ENCODE assay signal across 17 cellular contexts in genomic region chrX:154363706-154364439, GRCh38. TPM values are rescaled to one million over a fixed set of nuclear protein-coding genes. Genes with fewer than 3 reads are reported as not detected.
DNase-seq lines count a peak whose midpoint lies in the region; ATAC-seq and TF ChIP-seq lines count a peak whose summit lies in the region.
"Had no signal": no experiment of that assay in that cellular context is flagged by ENCODE, and none has a peak within 500 bp of the region (broad histone marks: within the 10 kb centered on the region; RNA-seq: fewer than 3 reads in every experiment).

No MANE protein-coding gene starts in this region.

- TF ChIP-seq POLR2A in transverse colon (IDR thresholded peaks at IDR 0.05) = no peak

- H3K27ac Mint-ChIP-seq in activated CD8-positive, alpha-beta T cell treated with anti-CD3 and anti-CD28 coated beads, Interleukin-2, amount 10 ng/mL, durations not matched to agents 7 days and 5 days = peak overlapping the region; percentile 52
- no peak overlapping the region for H3K27ac Mint-ChIP-seq in activated CD8-positive, alpha-beta T cell treated with anti-CD3 and anti-CD28 coated beads for 36 hours
- H3K27ac Mint-ChIP-seq in central memory CD8-positive, alpha-beta T cell (ENCODE audit: low read depth) = peak overlapping the region; percentile 38
- H3K27ac Mint-ChIP-seq in neural crest cell (ENCODE audit: unreplicated experiment) = no peak overlapping the region
- H3K27ac Mint-ChIP-seq: HFFc6 had no signal

- peaks cover 30% of the 10 kb centered on the region for H3K4me1 Mint-ChIP-seq in activated CD8-positive, alpha-beta T cell treated with anti-CD3 and anti-CD28 coated beads, Interleukin-2, amount 10 ng/mL, durations not matched to agents 7 days and 5 days (ENCODE audit: low read depth)
- peaks cover 13% of the 10 kb centered on the region for H3K4me1 Mint-ChIP-seq in activated CD8-positive, alpha-beta T cell treated with anti-CD3 and anti-CD28 coated beads for 36 hours (ENCODE audit: low read depth)
- peaks cover 8% of the 10 kb centered on the region for H3K4me1 Mint-ChIP-seq in central memory CD8-positive, alpha-beta T cell
- H3K4me1 Mint-ChIP-seq in neural crest cell = no peaks in the 10 kb centered on the region

- intact Hi-C loops in activated CD8-positive, alpha-beta T cell treated with anti-CD3 and anti-CD28 coated beads for 36 hours (cut with micrococcal nuclease) = no loop called here
- intact Hi-C loops in transverse colon (cut with DNase I; ENCODE audit: low total_unique reads) = no loop called here

- H3K27ac ChIP-seq in transverse colon = peak overlapping the region in 3 of 4 donors; percentile 95 to 99 (median 96)

- H3K27me3 Mint-ChIP-seq in activated CD8-positive, alpha-beta T cell treated with anti-CD3 and anti-CD28 coated beads, Interleukin-2, amount 10 ng/mL, durations not matched to agents 7 days and 5 days (ENCODE audit: low read depth) = no peaks in the 10 kb centered on the region
- H3K27me3 Mint-ChIP-seq in activated CD8-positive, alpha-beta T cell treated with anti-CD3 and anti-CD28 coated beads for 36 hours = no peaks in the 10 kb centered on the region
- no peaks in the 10 kb centered on the region for H3K27me3 Mint-ChIP-seq in central memory CD8-positive, alpha-beta T cell
- peaks cover 5% of the 10 kb centered on the region for H3K27me3 Mint-ChIP-seq in neural crest cell (ENCODE audit: low read depth)

- ATAC-seq in activated CD8-positive, alpha-beta T cell treated with anti-CD3 and anti-CD28 coated beads, Interleukin-2, amount 10 ng/mL, durations not matched to agents 7 days and 5 days = no peak
- ATAC-seq in activated CD8-positive, alpha-beta T cell treated with anti-CD3 and anti-CD28 coated beads for 36 hours = no peak
- ATAC-seq in central memory CD8-positive, alpha-beta T cell (replicated peaks; ENCODE audit: extremely low read depth, poor library complexity, severe bottlenecking) = no peak
- no peak for ATAC-seq in HG03469 (IDR thresholded peaks at IDR 0.05; ENCODE audit: unreplicated experiment)

- no peak for TF ChIP-seq CTCF in activated CD8-positive, alpha-beta T cell treated with anti-CD3 and anti-CD28 coated beads for 36 hours (IDR thresholded peaks at IDR 0.05)
- TF ChIP-seq CTCF in neural crest cell (conservative IDR thresholded peaks at IDR 0.05) (no peak), transverse colon (IDR thresholded peaks at IDR 0.05) (no peak)

- 52 to 83% methylated on average over 3 to 19 of the region's 20 CpGs for whole genome bisulfite sequencing in transverse colon (ENCODE audit: low coverage in 1 of 2), 2 donors

- H3K4me1 ChIP-seq in transverse colon = peaks cover 0 to 23% (median under 1%) of the 10 kb centered on the region in 4 donors

- no peaks in the 10 kb centered on the region for H3K36me3 ChIP-seq in transverse colon

- H3K9me3 Mint-ChIP-seq in activated CD8-positive, alpha-beta T cell treated with anti-CD3 and anti-CD28 coated beads, Interleukin-2, amount 10 ng/mL, durations not matched to agents 7 days and 5 days (ENCODE audit: insufficient read depth) = no peaks in the 10 kb centered on the region
- no peaks in the 10 kb centered on the region for H3K9me3 Mint-ChIP-seq in activated CD8-positive, alpha-beta T cell treated with anti-CD3 and anti-CD28 coated beads for 36 hours
- no peaks in the 10 kb centered on the region for H3K9me3 Mint-ChIP-seq in central memory CD8-positive, alpha-beta T cell
- no peaks in the 10 kb centered on the region for H3K9me3 Mint-ChIP-seq in neural crest cell
- H3K9me3 Mint-ChIP-seq: HFFc6 had no signal

- H3K27me3 ChIP-seq in transverse colon = no peaks in the 10 kb centered on the region

- H3K4me3 Mint-ChIP-seq in activated CD8-positive, alpha-beta T cell treated with anti-CD3 and anti-CD28 coated beads, Interleukin-2, amount 10 ng/mL, durations not matched to agents 7 days and 5 days = no peak overlapping the region
- no peak overlapping the region for H3K4me3 Mint-ChIP-seq in activated CD8-positive, alpha-beta T cell treated with anti-CD3 and anti-CD28 coated beads for 36 hours
- H3K4me3 Mint-ChIP-seq in central memory CD8-positive, alpha-beta T cell = peak overlapping the region; percentile 34
- H3K4me3 Mint-ChIP-seq in neural crest cell = peak overlapping the region; percentile 77
- H3K4me3 Mint-ChIP-seq: HFFc6 had no signal

- POLR2A ChIA-PET in activated CD8-positive, alpha-beta T cell treated with anti-CD3 and anti-CD28 coated beads, Interleukin-2, amount 10 ng/mL, durations not matched to agents 7 days and 5 days (lab: Charles Lee) = no interaction called here
- POLR2A ChIA-PET in activated CD8-positive, alpha-beta T cell treated with anti-CD3 and anti-CD28 coated beads for 36 hours (lab: Charles Lee) = interaction anchor here (1.2 to 1.9 kb wide), 2 partner anchors 10 to 15 kb away, joined by 3 to 6 read pairs; partner anchors contain the start of gene FLNA

- no peak overlapping the region for H3K4me3 ChIP-seq in transverse colon

- DNase-seq in activated CD8-positive, alpha-beta T cell treated with anti-CD3 and anti-CD28 coated beads, Interleukin-2, amount 10 ng/mL, durations not matched to agents 7 days and 5 days = no peak
- no peak for DNase-seq in activated CD8-positive, alpha-beta T cell treated with anti-CD3 and anti-CD28 coated beads for 36 hours
- DNase-seq in central memory CD8-positive, alpha-beta T cell (ENCODE audit: low spot score in 2 of 2) = no peak
- DNase-seq in neural crest cell (ENCODE audit: low read depth, low spot score) (no peak), transverse colon (no peak), NCI-H69 (lab: John Stamatoyannopoulos, UW) (no peak), OCI-M1 (lab: John Stamatoyannopoulos, UW) (no peak)
- DNase-seq: 8988T, C1 segment of cervical spinal cord, COR-L47, GOT3, HFFc6, KG1, NCI-H1048, NCI-H2227 treated with DMSO at 0.1 percent for 48 hours, NCI-H524 treated with DMSO at 0.1 percent for 48 hours had no signal

- no peaks in the 10 kb centered on the region for H3K9me3 ChIP-seq in transverse colon

- H3K36me3 Mint-ChIP-seq in activated CD8-positive, alpha-beta T cell treated with anti-CD3 and anti-CD28 coated beads, Interleukin-2, amount 10 ng/mL, durations not matched to agents 7 days and 5 days (ENCODE audit: low read depth) = peaks cover 41% of the 10 kb centered on the region
- peaks cover 42% of the 10 kb centered on the region for H3K36me3 Mint-ChIP-seq in activated CD8-positive, alpha-beta T cell treated with anti-CD3 and anti-CD28 coated beads for 36 hours (ENCODE audit: low read depth)
- peaks cover 88% of the 10 kb centered on the region for H3K36me3 Mint-ChIP-seq in central memory CD8-positive, alpha-beta T cell (ENCODE audit: insufficient read depth)
- peaks cover 5% of the 10 kb centered on the region for H3K36me3 Mint-ChIP-seq in neural crest cell (ENCODE audit: low read depth)

- no peak for TF ChIP-seq EP300 in transverse colon (IDR thresholded peaks at IDR 0.05; ENCODE audit: low read depth)

- in situ Hi-C loops in transverse colon (cut with MboI; ENCODE audit: low pct_ligation_motif_present in 1 of 4, low pct_unique_long_range_greater_than_20kb in 1 of 4, low sequenced_read_pairs in 3 of 4) = no loop called here

- CTCF ChIA-PET in activated CD8-positive, alpha-beta T cell treated with anti-CD3 and anti-CD28 coated beads, Interleukin-2, amount 10 ng/mL, durations not matched to agents 7 days and 5 days (lab: Charles Lee) = interaction anchor here (1.2 kb wide), 1 partner anchor 9 kb away, joined by 3 read pairs; no protein-coding TSS in a partner anchor
- CTCF ChIA-PET in activated CD8-positive, alpha-beta T cell treated with anti-CD3 and anti-CD28 coated beads for 36 hours (lab: Charles Lee) = no interaction called here

RNA-seq across cellular contexts. Expression of gene FLNA, which starts 10.6 kb away (rescaled TPM):
- total RNA-seq in activated CD8-positive, alpha-beta T cell treated with anti-CD3 and anti-CD28 coated beads, Interleukin-2, amount 10 ng/mL, durations not matched to agents 7 days and 5 days = 1,000 to 10,000 TPM; 1,371 to 1,454 TPM
- 1,000 to 10,000 TPM; 1,057 to 1,091 TPM for total RNA-seq in activated CD8-positive, alpha-beta T cell treated with anti-CD3 and anti-CD28 coated beads for 36 hours
- total RNA-seq in neural crest cell (786 and 809 TPM in 2 replicates), transverse colon (1,000 to 10,000 TPM in 2 of 4 donors, 100 to 1,000 TPM in 2; 632 to 3,163 (median 1,262) TPM)

RNA-seq across cellular contexts. Expression of gene EMD, which starts 15.2 kb away (rescaled TPM):
- total RNA-seq in activated CD8-positive, alpha-beta T cell treated with anti-CD3 and anti-CD28 coated beads, Interleukin-2, amount 10 ng/mL, durations not matched to agents 7 days and 5 days = 10 to 100 TPM; 65.9 to 66.0 TPM
- total RNA-seq in activated CD8-positive, alpha-beta T cell treated with anti-CD3 and anti-CD28 coated beads for 36 hours = 10 to 100 TPM; 92.4 to 96.6 TPM
- total RNA-seq in neural crest cell = 54.3 and 56.8 TPM in 2 replicates
- total RNA-seq in transverse colon = 10 to 100 TPM; 27.3 to 89.8 (median 55.5) TPM

RNA-seq across cellular contexts. Expression of gene RPL10, which starts 34.3 kb away (rescaled TPM):
- total RNA-seq in activated CD8-positive, alpha-beta T cell treated with anti-CD3 and anti-CD28 coated beads, Interleukin-2, amount 10 ng/mL, durations not matched to agents 7 days and 5 days = 1,000 to 10,000 TPM; 2,758 to 2,862 TPM
- 1,000 to 10,000 TPM; 3,574 to 3,675 TPM for total RNA-seq in activated CD8-positive, alpha-beta T cell treated with anti-CD3 and anti-CD28 coated beads for 36 hours
- total RNA-seq in neural crest cell (2,853 and 2,857 TPM in 2 replicates), transverse colon (1,000 to 10,000 TPM; 1,352 to 4,861 (median 3,415) TPM)

RNA-seq across cellular contexts. Expression of gene DNASE1L1, which starts 45.2 kb away (rescaled TPM):
- 10 to 100 TPM; 22.5 to 26.5 TPM for total RNA-seq in activated CD8-positive, alpha-beta T cell treated with anti-CD3 and anti-CD28 coated beads, Interleukin-2, amount 10 ng/mL, durations not matched to agents 7 days and 5 days
- total RNA-seq in activated CD8-positive, alpha-beta T cell treated with anti-CD3 and anti-CD28 coated beads for 36 hours = 10 to 100 TPM in 1 of 2 experiments, 1 to 10 TPM in 1; 9.4 to 10.3 TPM
- total RNA-seq in neural crest cell = 9.3 and 11.5 TPM in 2 replicates
- 100 to 1,000 TPM in 1 of 4 donors, 10 to 100 TPM in 3; 15.9 to 156 (median 36.9) TPM for total RNA-seq in transverse colon

RNA-seq across cellular contexts. Expression of gene TAFAZZIN, which starts 47.5 kb away (rescaled TPM):
- 10 to 100 TPM; 76.5 to 77.4 TPM for total RNA-seq in activated CD8-positive, alpha-beta T cell treated with anti-CD3 and anti-CD28 coated beads, Interleukin-2, amount 10 ng/mL, durations not matched to agents 7 days and 5 days
- 10 to 100 TPM; 49.8 to 53.4 TPM for total RNA-seq in activated CD8-positive, alpha-beta T cell treated with anti-CD3 and anti-CD28 coated beads for 36 hours
- 45.7 and 47.1 TPM in 2 replicates for total RNA-seq in neural crest cell
- 100 to 1,000 TPM in 2 of 4 donors, 10 to 100 TPM in 2; 46.7 to 495 (median 101) TPM for total RNA-seq in transverse colon

Comparison
In these comparisons a context has a peak if more than half of its experiments do, and no peak if none do; other contexts are left out.
1. H3K27ac Mint-ChIP-seq: peak in activated CD8-positive, alpha-beta T cell treated with anti-CD3 and anti-CD28 coated beads, Interleukin-2, amount 10 ng/mL, durations not matched to agents 7 days and 5 days (single experiment) and central memory CD8-positive, alpha-beta T cell (single experiment); none in activated CD8-positive, alpha-beta T cell treated with anti-CD3 and anti-CD28 coated beads for 36 hours (single experiment) and neural crest cell (single experiment).
2. H3K4me3 Mint-ChIP-seq: peak in central memory CD8-positive, alpha-beta T cell (single experiment) and neural crest cell (single experiment); none in activated CD8-positive, alpha-beta T cell treated with anti-CD3 and anti-CD28 coated beads, Interleukin-2, amount 10 ng/mL, durations not matched to agents 7 days and 5 days (single experiment) and activated CD8-positive, alpha-beta T cell treated with anti-CD3 and anti-CD28 coated beads for 36 hours (single experiment).